ENCODE assay signal across 10 cellular contexts in genomic region chr13:98480915-98481510, GRCh38.
DNase-seq lines count a peak whose midpoint lies in the region; ATAC-seq and TF ChIP-seq lines count a peak whose summit lies in the region.
"Had no signal": no experiment of that assay in that cellular context is flagged by ENCODE, and none has a peak within 500 bp of the region (broad histone marks: within the 10 kb centered on the region; RNA-seq: fewer than 3 reads in every experiment).

No MANE protein-coding gene starts in this region.

- H3K27ac ChIP-seq in epithelial cell of prostate (peak overlapping the region; percentile 98), prostate gland (peak overlapping the region in 1 of 2 donors; percentile 5)
- H3K27ac ChIP-seq: VCaP had no signal

- H3K27me3 ChIP-seq in prostate gland (replicated peaks; ENCODE audit: insufficient read depth) = no peaks in the 10 kb centered on the region

- TF ChIP-seq CTCF in natural killer cell (IDR thresholded peaks at IDR 0.05) = no peak
- no peak for TF ChIP-seq CTCF in prostate gland (IDR thresholded peaks at IDR 0.05)

- H3K9me3 Mint-ChIP-seq in natural killer cell treated with Interleukin-12 subunit alpha and Interleukin-12 subunit beta and Interleukin-15 and Interleukin-18, amount 100 ng/mL, for 72 hours = no peaks in the 10 kb centered on the region
- no peaks in the 10 kb centered on the region for H3K9me3 Mint-ChIP-seq in natural killer cell
- peaks cover 0 to 3% of the 10 kb centered on the region in 2 donors for H3K9me3 Mint-ChIP-seq in stimulated activated naive B cell treated with anti-CD40 and anti-IgM and Interleukin-4, amounts not matched to agents 10 μg/mL and 1 μg/mL and 100 μg/mL, for 72 hours

- intact Hi-C loops in natural killer cell (cut with micrococcal nuclease) (no loop called here), prostate gland (cut with DNase I) (loop anchor here (5.0 kb wide), 1 partner anchor 96 kb away; the partner anchor contains the start of gene STK24)

- H3K27ac Mint-ChIP-seq in natural killer cell treated with Interleukin-12 subunit alpha and Interleukin-12 subunit beta and Interleukin-15 and Interleukin-18, amount 100 ng/mL, for 72 hours = peak overlapping the region; percentile 43 to 71
- no peak overlapping the region for H3K27ac Mint-ChIP-seq in natural killer cell
- peak overlapping the region; percentile 21 for H3K27ac Mint-ChIP-seq in stimulated activated naive B cell treated with anti-CD40 and anti-IgM and Interleukin-4, amounts not matched to agents 10 μg/mL and 1 μg/mL and 100 μg/mL, for 72 hours

- peak; percentile 48 to 63 for ATAC-seq in natural killer cell treated with Interleukin-12 subunit alpha and Interleukin-12 subunit beta and Interleukin-15 and Interleukin-18, amount 100 ng/mL, for 72 hours
- ATAC-seq in natural killer cell = no peak
- ATAC-seq in stimulated activated naive B cell treated with anti-CD40 and anti-IgM and Interleukin-4, amounts not matched to agents 10 μg/mL and 1 μg/mL and 100 μg/mL, for 72 hours (replicated peaks) = no peak
- no peak for ATAC-seq in HG03378 (IDR thresholded peaks at IDR 0.05; ENCODE audit: unreplicated experiment)

- 54% methylated on average over 11 of the region's 11 CpGs for WGBS in prostate gland

- peaks cover 59 to 72% of the 10 kb centered on the region in 2 donors for H3K4me1 Mint-ChIP-seq in natural killer cell treated with Interleukin-12 subunit alpha and Interleukin-12 subunit beta and Interleukin-15 and Interleukin-18, amount 100 ng/mL, for 72 hours (ENCODE audit: low read depth in 2 of 2)
- peaks cover 63 to 70% of the 10 kb centered on the region in 2 donors for H3K4me1 Mint-ChIP-seq in natural killer cell
- peaks cover 72 to 91% of the 10 kb centered on the region in 2 donors for H3K4me1 Mint-ChIP-seq in stimulated activated naive B cell treated with anti-CD40 and anti-IgM and Interleukin-4, amounts not matched to agents 10 μg/mL and 1 μg/mL and 100 μg/mL, for 72 hours

- no peak overlapping the region for H3K4me3 ChIP-seq in prostate gland
- H3K4me3 ChIP-seq: lung had no signal

- H3K9me3 ChIP-seq in prostate gland = no peaks in the 10 kb centered on the region

- no peaks in the 10 kb centered on the region for H3K27me3 Mint-ChIP-seq in natural killer cell treated with Interleukin-12 subunit alpha and Interleukin-12 subunit beta and Interleukin-15 and Interleukin-18, amount 100 ng/mL, for 72 hours
- H3K27me3 Mint-ChIP-seq in natural killer cell (ENCODE audit: low read depth in 2 of 2) = no peaks in the 10 kb centered on the region
- H3K27me3 Mint-ChIP-seq in stimulated activated naive B cell treated with anti-CD40 and anti-IgM and Interleukin-4, amounts not matched to agents 10 μg/mL and 1 μg/mL and 100 μg/mL, for 72 hours = no peaks in the 10 kb centered on the region

- DNase-seq in natural killer cell treated with Interleukin-12 subunit alpha and Interleukin-12 subunit beta and Interleukin-15 and Interleukin-18, amount 100 ng/mL, for 72 hours (ENCODE audit: low spot score) = no peak
- DNase-seq in natural killer cell = no peak
- peak; percentile 29 for DNase-seq in NCI-H526 treated with DMSO at 0.1 percent for 48 hours (lab: John Stamatoyannopoulos, UW)
- DNase-seq in epithelial cell of prostate (ENCODE audit: low read depth, low spot score) = no peak
- no peak for DNase-seq in stimulated activated naive B cell treated with anti-CD40 and anti-IgM and Interleukin-4, amounts not matched to agents 10 μg/mL and 1 μg/mL and 100 μg/mL, for 72 hours
- DNase-seq in NOMO-1 treated with dmso at 0.1 percent for 144 hours (lab: John Stamatoyannopoulos, UW; ENCODE audit: unreplicated experiment) = no peak
- no peak for DNase-seq in prostate gland (ENCODE audit: low spot score)

- no peaks in the 10 kb centered on the region for H3K36me3 ChIP-seq in prostate gland

- TF ChIP-seq POLR2A in prostate gland (IDR thresholded peaks at IDR 0.05) = no peak

- peak overlapping the region; percentile 70 for H3K4me3 Mint-ChIP-seq in natural killer cell treated with Interleukin-12 subunit alpha and Interleukin-12 subunit beta and Interleukin-15 and Interleukin-18, amount 100 ng/mL, for 72 hours
- H3K4me3 Mint-ChIP-seq in natural killer cell = no peak overlapping the region
- H3K4me3 Mint-ChIP-seq in stimulated activated naive B cell treated with anti-CD40 and anti-IgM and Interleukin-4, amounts not matched to agents 10 μg/mL and 1 μg/mL and 100 μg/mL, for 72 hours = no peak overlapping the region

- H3K4me1 ChIP-seq in prostate gland (replicated peaks) = peaks cover 5% of the 10 kb centered on the region

- H3K36me3 Mint-ChIP-seq in natural killer cell treated with Interleukin-12 subunit alpha and Interleukin-12 subunit beta and Interleukin-15 and Interleukin-18, amount 100 ng/mL, for 72 hours = peaks cover 5% of the 10 kb centered on the region
- no peaks in the 10 kb centered on the region for H3K36me3 Mint-ChIP-seq in natural killer cell
- H3K36me3 Mint-ChIP-seq in stimulated activated naive B cell treated with anti-CD40 and anti-IgM and Interleukin-4, amounts not matched to agents 10 μg/mL and 1 μg/mL and 100 μg/mL, for 72 hours = peaks cover 42 to 58% of the 10 kb centered on the region in 2 donors

Comparison
In these comparisons a context has a peak if more than half of its experiments do, and no peak if none do; other contexts are left out.
1. ATAC-seq: peak in natural killer cell treated with Interleukin-12 subunit alpha and Interleukin-12 subunit beta and Interleukin-15 and Interleukin-18, amount 100 ng/mL, for 72 hours (2 of 2); none in natural killer cell (0 of 3), stimulated activated naive B cell treated with anti-CD40 and anti-IgM and Interleukin-4, amounts not matched to agents 10 μg/mL and 1 μg/mL and 100 μg/mL, for 72 hours (0 of 2) and HG03378 (single experiment).
2. H3K27ac Mint-ChIP-seq: peak in natural killer cell treated with Interleukin-12 subunit alpha and Interleukin-12 subunit beta and Interleukin-15 and Interleukin-18, amount 100 ng/mL, for 72 hours (2 of 2) and stimulated activated naive B cell treated with anti-CD40 and anti-IgM and Interleukin-4, amounts not matched to agents 10 μg/mL and 1 μg/mL and 100 μg/mL, for 72 hours (single experiment); none in natural killer cell (0 of 2).